1 cellular context compared by ENCODE assay signal in the genomic region with DNA sequence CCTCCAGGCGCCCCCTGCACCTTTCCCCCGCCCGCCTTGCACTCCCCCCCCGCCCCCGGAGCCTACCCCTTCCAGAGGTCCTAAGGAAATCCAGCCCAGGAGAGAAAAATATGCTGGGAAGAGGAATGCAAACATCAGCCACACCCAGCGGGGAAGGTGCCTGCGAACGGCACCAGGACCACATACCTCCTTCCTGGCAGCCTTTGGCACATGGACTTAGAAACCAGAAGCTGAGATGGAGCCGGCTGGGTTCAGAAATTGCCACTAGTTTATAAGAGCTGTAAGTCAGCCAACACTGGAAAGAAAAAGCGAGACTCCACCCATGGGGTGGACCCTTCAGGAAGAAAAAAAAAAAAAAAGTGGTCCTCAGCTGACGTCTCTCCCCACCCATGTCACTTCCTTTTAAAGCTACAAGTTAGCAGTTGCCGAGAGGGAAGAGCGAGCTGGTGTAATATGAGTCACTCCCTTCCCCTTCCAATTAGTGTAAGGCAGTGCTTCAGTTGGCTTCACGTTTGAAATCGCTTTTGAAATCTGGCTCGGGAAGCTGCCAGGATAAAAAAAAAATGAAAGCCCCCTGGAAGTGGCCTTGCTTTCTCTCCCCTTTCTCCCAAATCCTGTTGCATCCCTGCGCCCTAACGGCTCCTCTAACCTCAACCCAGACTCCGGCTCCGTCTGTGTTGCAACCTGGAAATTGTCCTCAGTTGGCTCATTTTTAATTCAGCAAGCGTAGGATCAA.
A peak's percentile ranks its signal among the peaks of the same experiment; 100 is the strongest.
TF ChIP-seq lines count a peak whose summit lies in the region.

TSS of gene AGPAT4 (minus strand) at position 310 of the 736 bp plus-strand sequence. CDS start 41,848 bp downstream, outside the sequence.

TF ChIP-seq in K562, 482 proteins besides CTCF, POLR2A, EP300 and RAD21 (continued from another document and continues in another):
- TF ChIP-seq, protein P1, sequence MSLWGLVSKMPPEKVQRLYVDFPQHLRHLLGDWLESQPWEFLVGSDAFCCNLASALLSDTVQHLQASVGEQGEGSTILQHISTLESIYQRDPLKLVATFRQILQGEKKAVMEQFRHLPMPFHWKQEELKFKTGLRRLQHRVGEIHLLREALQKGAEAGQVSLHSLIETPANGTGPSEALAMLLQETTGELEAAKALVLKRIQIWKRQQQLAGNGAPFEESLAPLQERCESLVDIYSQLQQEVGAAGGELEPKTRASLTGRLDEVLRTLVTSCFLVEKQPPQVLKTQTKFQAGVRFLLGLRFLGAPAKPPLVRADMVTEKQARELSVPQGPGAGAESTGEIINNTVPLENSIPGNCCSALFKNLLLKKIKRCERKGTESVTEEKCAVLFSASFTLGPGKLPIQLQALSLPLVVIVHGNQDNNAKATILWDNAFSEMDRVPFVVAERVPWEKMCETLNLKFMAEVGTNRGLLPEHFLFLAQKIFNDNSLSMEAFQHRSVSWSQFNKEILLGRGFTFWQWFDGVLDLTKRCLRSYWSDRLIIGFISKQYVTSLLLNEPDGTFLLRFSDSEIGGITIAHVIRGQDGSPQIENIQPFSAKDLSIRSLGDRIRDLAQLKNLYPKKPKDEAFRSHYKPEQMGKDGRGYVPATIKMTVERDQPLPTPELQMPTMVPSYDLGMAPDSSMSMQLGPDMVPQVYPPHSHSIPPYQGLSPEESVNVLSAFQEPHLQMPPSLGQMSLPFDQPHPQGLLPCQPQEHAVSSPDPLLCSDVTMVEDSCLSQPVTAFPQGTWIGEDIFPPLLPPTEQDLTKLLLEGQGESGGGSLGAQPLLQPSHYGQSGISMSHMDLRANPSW (CRISPR knock-in tag; IDR thresholded peaks at IDR 0.05), result no peak
- TF ChIP-seq SPI1 (IDR thresholded peaks at IDR 0.05; ENCODE audit: borderline replicate concordance, low read depth, low read length) (peak; percentile 89), CXXC5 (CRISPR knock-in tag; IDR thresholded peaks at IDR 0.05) (peak; percentile 51), DPF2 (IDR thresholded peaks at IDR 0.05) (peak; percentile 75), GTF2A2 (tag; IDR thresholded peaks at IDR 0.05) (peak; percentile 81), CREB1 (IDR thresholded peaks at IDR 0.05) (peak; percentile 86), CREB1 (CRISPR knock-in tag; IDR thresholded peaks at IDR 0.05) (peak; percentile 84), ZNF324 (CRISPR knock-in tag; IDR thresholded peaks at IDR 0.05) (no peak), MYNN (IDR thresholded peaks at IDR 0.05) (peak; percentile 85), MYNN (CRISPR knock-in tag; IDR thresholded peaks at IDR 0.05) (no peak), TAF1 (IDR thresholded peaks at IDR 0.05; ENCODE audit: control insufficient read depth, extremely low read depth, insufficient read depth, low read length, severe bottlenecking) (peak; percentile 100), DNMT1 (IDR thresholded peaks at IDR 0.05) (no peak; the same call in 1 of the 2 replicates), EP400 (IDR thresholded peaks at IDR 0.05) (peak; percentile 45; the same call in 1 of the 2 replicates), NONO (IDR thresholded peaks at IDR 0.05; ENCODE audit: low read depth in 2 of 2, low read length in 1 of 2) (no peak), ZNF436 (CRISPR knock-in tag; IDR thresholded peaks at IDR 0.05) (no peak), ZBTB11 (CRISPR knock-in tag; IDR thresholded peaks at IDR 0.05) (0 out of 6 replicates have a peak, but pooled peaks of 1 of the 3 experiments have one; percentile 16), CBX8 (IDR thresholded peaks at IDR 0.05; ENCODE audit: borderline replicate concordance, extremely low read depth, low read depth, low read length, poor library complexity, severe bottlenecking) (no peak), ZNF197 (CRISPR knock-in tag; IDR thresholded peaks at IDR 0.05; ENCODE audit: low read depth) (no peak), SIN3A (IDR thresholded peaks at IDR 0.05; ENCODE audit: borderline replicate concordance in 2 of 2, control insufficient read depth in 1 of 2, low read depth in 2 of 2, low read length in 2 of 2) (peak in 1 of 2 experiments; percentile 59; a peak in 1 of 4 replicates), ZNF75A (CRISPR knock-in tag; IDR thresholded peaks at IDR 0.05) (no peak), CTBP1 (IDR thresholded peaks at IDR 0.05; ENCODE audit: borderline replicate concordance) (0 out of 2 replicates have a peak, but pooled peaks have one; percentile 37), HMG20B (CRISPR knock-in tag; IDR thresholded peaks at IDR 0.05) (no peak), PHF8 (IDR thresholded peaks at IDR 0.05; ENCODE audit: borderline replicate concordance, low read length) (peak; percentile 67; the same call in 1 of the 2 replicates), PML (IDR thresholded peaks at IDR 0.05; ENCODE audit: low read length) (peak; percentile 41; the same call in 1 of the 2 replicates), HDAC6 (IDR thresholded peaks at IDR 0.05; ENCODE audit: low read depth, low read length) (no peak), RBM15 (IDR thresholded peaks at IDR 0.05; ENCODE audit: insufficient read depth, low read length) (no peak), ZNF668 (CRISPR knock-in tag; IDR thresholded peaks at IDR 0.05) (no peak), ARID2 (IDR thresholded peaks at IDR 0.05) (no peak), ZBED1 (IDR thresholded peaks at IDR 0.05) (no peak), ZNF696 (CRISPR knock-in tag; conservative IDR thresholded peaks at IDR 0.05) (no peak), CREBBP (IDR thresholded peaks at IDR 0.05; ENCODE audit: low read depth, low read length) (no peak), ILF3 (IDR thresholded peaks at IDR 0.05; ENCODE audit: borderline replicate concordance) (no peak), VEZF1 (CRISPR knock-in tag; IDR thresholded peaks at IDR 0.05) (peak; percentile 70; the same call in 1 of the 2 replicates), CBX5 (IDR thresholded peaks at IDR 0.05; ENCODE audit: borderline replicate concordance, low read depth) (no peak), SLC30A9 (CRISPR knock-in tag; IDR thresholded peaks at IDR 0.05) (no peak), ZNF431 (CRISPR knock-in tag; IDR thresholded peaks at IDR 0.05) (0 out of 2 replicates have a peak, but pooled peaks have one; percentile 5), HEY1 (CRISPR knock-in tag; IDR thresholded peaks at IDR 0.05; ENCODE audit: borderline replicate concordance) (no peak)
- TF ChIP-seq, protein P2, sequence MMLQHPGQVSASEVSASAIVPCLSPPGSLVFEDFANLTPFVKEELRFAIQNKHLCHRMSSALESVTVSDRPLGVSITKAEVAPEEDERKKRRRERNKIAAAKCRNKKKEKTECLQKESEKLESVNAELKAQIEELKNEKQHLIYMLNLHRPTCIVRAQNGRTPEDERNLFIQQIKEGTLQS (IDR thresholded peaks at IDR 0.05), result peak; percentile 85
- TF ChIP-seq, protein P2 (CRISPR knock-in tag; conservative IDR thresholded peaks at IDR 0.05), result peak; percentile 70; the same call in 1 of the 2 replicates
- TF ChIP-seq, protein P3, sequence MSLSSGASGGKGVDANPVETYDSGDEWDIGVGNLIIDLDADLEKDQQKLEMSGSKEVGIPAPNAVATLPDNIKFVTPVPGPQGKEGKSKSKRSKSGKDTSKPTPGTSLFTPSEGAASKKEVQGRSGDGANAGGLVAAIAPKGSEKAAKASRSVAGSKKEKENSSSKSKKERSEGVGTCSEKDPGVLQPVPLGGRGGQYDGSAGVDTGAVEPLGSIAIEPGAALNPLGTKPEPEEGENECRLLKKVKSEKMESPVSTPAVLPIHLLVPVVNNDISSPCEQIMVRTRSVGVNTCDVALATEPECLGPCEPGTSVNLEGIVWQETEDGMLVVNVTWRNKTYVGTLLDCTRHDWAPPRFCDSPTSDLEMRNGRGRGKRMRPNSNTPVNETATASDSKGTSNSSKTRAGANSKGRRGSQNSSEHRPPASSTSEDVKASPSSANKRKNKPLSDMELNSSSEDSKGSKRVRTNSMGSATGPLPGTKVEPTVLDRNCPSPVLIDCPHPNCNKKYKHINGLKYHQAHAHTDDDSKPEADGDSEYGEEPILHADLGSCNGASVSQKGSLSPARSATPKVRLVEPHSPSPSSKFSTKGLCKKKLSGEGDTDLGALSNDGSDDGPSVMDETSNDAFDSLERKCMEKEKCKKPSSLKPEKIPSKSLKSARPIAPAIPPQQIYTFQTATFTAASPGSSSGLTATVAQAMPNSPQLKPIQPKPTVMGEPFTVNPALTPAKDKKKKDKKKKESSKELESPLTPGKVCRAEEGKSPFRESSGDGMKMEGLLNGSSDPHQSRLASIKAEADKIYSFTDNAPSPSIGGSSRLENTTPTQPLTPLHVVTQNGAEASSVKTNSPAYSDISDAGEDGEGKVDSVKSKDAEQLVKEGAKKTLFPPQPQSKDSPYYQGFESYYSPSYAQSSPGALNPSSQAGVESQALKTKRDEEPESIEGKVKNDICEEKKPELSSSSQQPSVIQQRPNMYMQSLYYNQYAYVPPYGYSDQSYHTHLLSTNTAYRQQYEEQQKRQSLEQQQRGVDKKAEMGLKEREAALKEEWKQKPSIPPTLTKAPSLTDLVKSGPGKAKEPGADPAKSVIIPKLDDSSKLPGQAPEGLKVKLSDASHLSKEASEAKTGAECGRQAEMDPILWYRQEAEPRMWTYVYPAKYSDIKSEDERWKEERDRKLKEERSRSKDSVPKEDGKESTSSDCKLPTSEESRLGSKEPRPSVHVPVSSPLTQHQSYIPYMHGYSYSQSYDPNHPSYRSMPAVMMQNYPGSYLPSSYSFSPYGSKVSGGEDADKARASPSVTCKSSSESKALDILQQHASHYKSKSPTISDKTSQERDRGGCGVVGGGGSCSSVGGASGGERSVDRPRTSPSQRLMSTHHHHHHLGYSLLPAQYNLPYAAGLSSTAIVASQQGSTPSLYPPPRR (CRISPR knock-in tag; IDR thresholded peaks at IDR 0.05; ENCODE audit: borderline replicate concordance), result no peak
- TF ChIP-seq, protein P4, sequence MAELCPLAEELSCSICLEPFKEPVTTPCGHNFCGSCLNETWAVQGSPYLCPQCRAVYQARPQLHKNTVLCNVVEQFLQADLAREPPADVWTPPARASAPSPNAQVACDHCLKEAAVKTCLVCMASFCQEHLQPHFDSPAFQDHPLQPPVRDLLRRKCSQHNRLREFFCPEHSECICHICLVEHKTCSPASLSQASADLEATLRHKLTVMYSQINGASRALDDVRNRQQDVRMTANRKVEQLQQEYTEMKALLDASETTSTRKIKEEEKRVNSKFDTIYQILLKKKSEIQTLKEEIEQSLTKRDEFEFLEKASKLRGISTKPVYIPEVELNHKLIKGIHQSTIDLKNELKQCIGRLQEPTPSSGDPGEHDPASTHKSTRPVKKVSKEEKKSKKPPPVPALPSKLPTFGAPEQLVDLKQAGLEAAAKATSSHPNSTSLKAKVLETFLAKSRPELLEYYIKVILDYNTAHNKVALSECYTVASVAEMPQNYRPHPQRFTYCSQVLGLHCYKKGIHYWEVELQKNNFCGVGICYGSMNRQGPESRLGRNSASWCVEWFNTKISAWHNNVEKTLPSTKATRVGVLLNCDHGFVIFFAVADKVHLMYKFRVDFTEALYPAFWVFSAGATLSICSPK (IDR thresholded peaks at IDR 0.05; ENCODE audit: borderline replicate concordance), result no peak
- TF ChIP-seq, protein P5, sequence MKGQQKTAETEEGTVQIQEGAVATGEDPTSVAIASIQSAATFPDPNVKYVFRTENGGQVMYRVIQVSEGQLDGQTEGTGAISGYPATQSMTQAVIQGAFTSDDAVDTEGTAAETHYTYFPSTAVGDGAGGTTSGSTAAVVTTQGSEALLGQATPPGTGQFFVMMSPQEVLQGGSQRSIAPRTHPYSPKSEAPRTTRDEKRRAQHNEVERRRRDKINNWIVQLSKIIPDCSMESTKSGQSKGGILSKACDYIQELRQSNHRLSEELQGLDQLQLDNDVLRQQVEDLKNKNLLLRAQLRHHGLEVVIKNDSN (CRISPR knock-in tag; IDR thresholded peaks at IDR 0.05), result peak; percentile 13; the same call in 1 of the 2 replicates
- TF ChIP-seq, protein P6, sequence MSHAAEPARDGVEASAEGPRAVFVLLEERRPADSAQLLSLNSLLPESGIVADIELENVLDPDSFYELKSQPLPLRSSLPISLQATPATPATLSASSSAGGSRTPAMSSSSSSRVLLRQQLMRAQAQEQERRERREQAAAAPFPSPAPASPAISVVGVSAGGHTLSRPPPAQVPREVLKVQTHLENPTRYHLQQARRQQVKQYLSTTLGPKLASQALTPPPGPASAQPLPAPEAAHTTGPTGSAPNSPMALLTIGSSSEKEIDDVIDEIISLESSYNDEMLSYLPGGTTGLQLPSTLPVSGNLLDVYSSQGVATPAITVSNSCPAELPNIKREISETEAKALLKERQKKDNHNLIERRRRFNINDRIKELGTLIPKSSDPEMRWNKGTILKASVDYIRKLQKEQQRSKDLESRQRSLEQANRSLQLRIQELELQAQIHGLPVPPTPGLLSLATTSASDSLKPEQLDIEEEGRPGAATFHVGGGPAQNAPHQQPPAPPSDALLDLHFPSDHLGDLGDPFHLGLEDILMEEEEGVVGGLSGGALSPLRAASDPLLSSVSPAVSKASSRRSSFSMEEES (CRISPR knock-in tag; IDR thresholded peaks at IDR 0.05), result no peak
